Comparison of ENCODE assay signal across 8 cellular contexts in genomic region chr12:47903151-47903611, GRCh38. TPM values are rescaled to one million over a fixed set of nuclear protein-coding genes. Genes with fewer than 3 reads are reported as not detected.
A peak's percentile ranks its signal among the peaks of the same experiment; 100 is the strongest.
DNase-seq lines count a peak whose midpoint lies in the region; ATAC-seq and FAIRE-seq lines count a peak whose summit lies in the region.

No MANE protein-coding gene starts in this region.

- no peak for ATAC-seq in GM18519 (IDR thresholded peaks at IDR 0.05; ENCODE audit: low FRiP score, unreplicated experiment)

- FAIRE-seq in frontal cortex (lab: Jason Lieb, UNC) = no peak

- peak; percentile 7 for DNase-seq in SKM-1 treated with dmso at 0.1 percent for 144 hours (lab: John Stamatoyannopoulos, UW; ENCODE audit: unreplicated experiment)
- DNase-seq in SKM-1 (lab: John Stamatoyannopoulos, UW; ENCODE audit: unreplicated experiment) = no peak
- peak; percentile 39 for DNase-seq in NCI-H226
- DNase-seq in dedifferentiated amniotic fluid mesenchymal stem cell (ENCODE audit: extremely low spot score) = peak; percentile 61
- peak; percentile 32 for DNase-seq in stimulated activated CD4-positive, alpha-beta T cell treated with anti-CD3 and anti-CD28 coated beads, Interleukin-4, amount 100 ng/mL, for 24 hours
- DNase-seq in frontal cortex (ENCODE audit: low spot score in 2 of 2) = no peak
- DNase-seq in NCI-H187 treated with DMSO at 0.1 percent for 48 hours (lab: John Stamatoyannopoulos, UW) = no peak

RNA-seq across cellular contexts. Expression of gene VDR, which starts 1.6 kb away (rescaled TPM):
- total RNA-seq in frontal cortex = not detected

Comparison
In these comparisons a context has a peak if more than half of its experiments do, and no peak if none do; other contexts are left out.
1. DNase-seq: peak in SKM-1 treated with dmso at 0.1 percent for 144 hours (single experiment), NCI-H226 (single experiment), dedifferentiated amniotic fluid mesenchymal stem cell (single experiment) and stimulated activated CD4-positive, alpha-beta T cell treated with anti-CD3 and anti-CD28 coated beads, Interleukin-4, amount 100 ng/mL, for 24 hours (single experiment); none in SKM-1 (single experiment), frontal cortex (0 of 2) and NCI-H187 treated with DMSO at 0.1 percent for 48 hours (single experiment).